ENCODE assay signal across 21 cellular contexts in genomic region chr12:101229841-101230241, GRCh38. TPM values are rescaled to one million over a fixed set of nuclear protein-coding genes. Genes with fewer than 3 reads are reported as not detected.
"Had no signal": no experiment of that assay in that cellular context is flagged by ENCODE, and none has a peak within 500 bp of the region (broad histone marks: within the 10 kb centered on the region; RNA-seq: fewer than 3 reads in every experiment).

No MANE protein-coding gene starts in this region.

- H3K27me3 ChIP-seq: brain microvascular endothelial cell, gastrocnemius medialis, right atrium auricular region had no signal

- H3K36me3 ChIP-seq: brain microvascular endothelial cell, gastrocnemius medialis, heart right ventricle, right atrium auricular region, spleen had no signal

- H3K4me3 Mint-ChIP-seq: activated CD4-positive, alpha-beta T cell treated with anti-CD3 and anti-CD28 coated beads for 36 hours; activated CD8-positive, alpha-beta T cell treated with anti-CD3 and anti-CD28 coated beads for 36 hours; activated naive CD8-positive, alpha-beta T cell treated with anti-CD3 and anti-CD28 coated beads for 36 hours; activated T-cell treated with anti-CD3 and anti-CD28 coated beads, Interleukin-2, amount 50 U/mL, for 72 hours; central memory CD8-positive, alpha-beta T cell; nephron; stimulated activated naive CD8-positive, alpha-beta T cell treated with anti-CD3 and anti-CD28 coated beads, Interleukin-15, amount 100 ng/mL, for 72 hours; T-helper 17 cell had no signal

- H3K36me3 Mint-ChIP-seq: activated naive CD8-positive, alpha-beta T cell treated with anti-CD3 and anti-CD28 coated beads for 36 hours had no signal

- H3K4me3 ChIP-seq: coronary artery, gastrocnemius medialis, heart right ventricle, right atrium auricular region, spleen had no signal

- H3K27ac Mint-ChIP-seq: activated CD4-positive, alpha-beta T cell treated with anti-CD3 and anti-CD28 coated beads for 36 hours; activated CD8-positive, alpha-beta T cell treated with anti-CD3 and anti-CD28 coated beads for 36 hours; activated naive CD8-positive, alpha-beta T cell treated with anti-CD3 and anti-CD28 coated beads for 36 hours; activated T-cell treated with anti-CD3 and anti-CD28 coated beads, Interleukin-2, amount 50 U/mL, for 72 hours; nephron; progenitor cell of endocrine pancreas; stimulated activated naive CD8-positive, alpha-beta T cell treated with anti-CD3 and anti-CD28 coated beads, Interleukin-15, amount 100 ng/mL, for 72 hours; T-helper 17 cell had no signal

- ATAC-seq: activated CD8-positive, alpha-beta T cell treated with anti-CD3 and anti-CD28 coated beads for 36 hours; activated T-cell treated with anti-CD3 and anti-CD28 coated beads, Interleukin-2, amount 50 U/mL, for 72 hours; gastrocnemius medialis; stimulated activated naive CD8-positive, alpha-beta T cell treated with anti-CD3 and anti-CD28 coated beads, Interleukin-15, amount 100 ng/mL, for 72 hours; T-helper 17 cell had no signal

- H3K4me1 ChIP-seq: gastrocnemius medialis, heart right ventricle, right atrium auricular region had no signal

- H3K9me3 Mint-ChIP-seq: activated CD8-positive, alpha-beta T cell treated with anti-CD3 and anti-CD28 coated beads for 36 hours; activated naive CD8-positive, alpha-beta T cell treated with anti-CD3 and anti-CD28 coated beads for 36 hours; activated T-cell treated with anti-CD3 and anti-CD28 coated beads, Interleukin-2, amount 50 U/mL, for 72 hours; central memory CD8-positive, alpha-beta T cell; nephron; stimulated activated naive CD8-positive, alpha-beta T cell treated with anti-CD3 and anti-CD28 coated beads, Interleukin-15, amount 100 ng/mL, for 72 hours had no signal

- H3K4me1 Mint-ChIP-seq: activated CD4-positive, alpha-beta T cell treated with anti-CD3 and anti-CD28 coated beads for 36 hours; activated naive CD8-positive, alpha-beta T cell treated with anti-CD3 and anti-CD28 coated beads for 36 hours; central memory CD8-positive, alpha-beta T cell; nephron; stimulated activated naive CD8-positive, alpha-beta T cell treated with anti-CD3 and anti-CD28 coated beads, Interleukin-15, amount 100 ng/mL, for 72 hours; T-helper 17 cell had no signal

- H3K27me3 Mint-ChIP-seq: activated naive CD8-positive, alpha-beta T cell treated with anti-CD3 and anti-CD28 coated beads for 36 hours had no signal

- H3K27ac ChIP-seq: brain microvascular endothelial cell, coronary artery, gastrocnemius medialis, heart right ventricle, right atrium auricular region had no signal

- DNase-seq: activated CD4-positive, alpha-beta T cell treated with anti-CD3 and anti-CD28 coated beads for 36 hours; activated CD8-positive, alpha-beta memory T cell treated with anti-CD3 and anti-CD28 coated beads, Interleukin-2, amount 50 U/mL, for 4 hours; activated CD8-positive, alpha-beta T cell treated with anti-CD3 and anti-CD28 coated beads for 36 hours; activated gamma-delta T cell treated with Interleukin-2 at 50 U/mL for 16 hours; activated naive CD8-positive, alpha-beta T cell treated with anti-CD3 and anti-CD28 coated beads for 36 hours; activated T-cell treated with anti-CD3 and anti-CD28 coated beads, Interleukin-2, amount 50 U/mL, for 72 hours; brain microvascular endothelial cell; effector CD8-positive, alpha-beta T cell; gastrocnemius medialis; heart right ventricle; left cardiac atrium; nucleus accumbens; stimulated activated naive CD8-positive, alpha-beta T cell treated with anti-CD3 and anti-CD28 coated beads, Interleukin-15, amount 100 ng/mL, for 72 hours; T-helper 17 cell had no signal

- H3K9me3 ChIP-seq: gastrocnemius medialis, heart right ventricle, right atrium auricular region, spleen had no signal

RNA-seq across cellular contexts. Expression of gene SLC5A8, which starts 19.8 kb away (rescaled TPM):
- total RNA-seq: activated CD4-positive, alpha-beta T cell treated with anti-CD3 and anti-CD28 coated beads for 36 hours; activated CD8-positive, alpha-beta T cell treated with anti-CD3 and anti-CD28 coated beads for 36 hours; activated naive CD8-positive, alpha-beta T cell treated with anti-CD3 and anti-CD28 coated beads for 36 hours; activated T-cell treated with anti-CD3 and anti-CD28 coated beads, Interleukin-2, amount 50 U/mL, for 72 hours; gastrocnemius medialis; heart right ventricle; left cardiac atrium; right atrium auricular region; spleen; T-helper 17 cell; ureter had no signal
- polyA plus RNA-seq: heart right ventricle had no signal
